ENCODE assay signal across 1 cellular context in the genomic region with DNA sequence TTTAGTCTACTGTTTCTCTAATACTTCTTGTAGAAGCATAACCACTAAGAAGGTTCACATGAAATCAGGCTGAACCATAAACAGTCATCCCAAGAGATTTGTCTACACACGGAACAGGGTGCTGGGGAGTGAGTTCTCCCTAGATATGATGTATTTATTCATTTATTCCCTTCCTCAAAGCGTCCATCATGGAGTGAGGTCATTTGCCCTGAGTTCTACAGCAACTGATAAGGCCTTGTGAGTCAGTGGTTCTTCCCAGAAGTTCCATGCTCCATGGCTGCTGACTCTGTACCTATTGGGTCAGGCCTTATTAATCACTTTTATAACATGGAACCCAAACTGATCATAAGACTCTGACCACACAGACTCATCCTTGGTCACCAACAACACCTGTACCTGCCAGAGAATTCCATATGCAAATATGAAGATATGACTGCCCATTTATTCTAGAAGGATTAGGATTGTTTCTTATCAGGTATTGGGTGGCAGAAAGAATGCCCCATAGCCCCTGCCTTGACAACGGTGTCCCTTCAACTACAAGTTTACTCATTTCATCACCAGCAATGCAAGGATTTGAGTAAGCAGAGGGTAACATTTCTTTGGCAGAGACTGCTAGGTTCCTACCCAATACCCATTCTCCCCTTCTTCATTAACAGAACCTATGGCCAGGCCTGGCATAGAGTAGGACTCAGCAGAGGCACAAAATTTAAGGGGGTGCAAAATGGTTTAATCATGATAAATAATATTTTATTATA.
TF ChIP-seq lines count a peak whose summit lies in the region.

No MANE protein-coding gene starts in this region.

TF ChIP-seq in GM12878, 131 proteins besides CTCF, POLR2A, EP300 and RAD21 (continued from another document):
- TF ChIP-seq KLF5 (IDR thresholded peaks at IDR 0.05; ENCODE audit: partially characterized antibody) (no peak), RUNX3 (IDR thresholded peaks at IDR 0.05; ENCODE audit: low read length) (peak; percentile 57; the same call in 1 of the 2 replicates), MEF2B (IDR thresholded peaks at IDR 0.05; ENCODE audit: partially characterized antibody, poor library complexity, severe bottlenecking) (peak; percentile 77), ZBTB11 (CRISPR knock-in tag; IDR thresholded peaks at IDR 0.05) (no peak), RB1 (IDR thresholded peaks at IDR 0.05; ENCODE audit: borderline replicate concordance) (no peak), ZNF384 (IDR thresholded peaks at IDR 0.05; ENCODE audit: borderline replicate concordance, low read depth, low read length) (no peak), IKZF2 (IDR thresholded peaks at IDR 0.05) (peak; percentile 39 to 47; a peak in 2 of 4 replicates), CUX1 (IDR thresholded peaks at IDR 0.05; ENCODE audit: insufficient replicate concordance, low read depth, low read length) (no peak), SMC3 (IDR thresholded peaks at IDR 0.05; ENCODE audit: borderline replicate concordance, low read length) (no peak), SMARCA5 (IDR thresholded peaks at IDR 0.05) (no peak), SMAD5 (IDR thresholded peaks at IDR 0.05; ENCODE audit: low read depth) (no peak), NFIC (IDR thresholded peaks at IDR 0.05; ENCODE audit: low read depth, low read length) (0 out of 2 replicates have a peak, but pooled peaks have one; percentile 48), SREBF1 (IDR thresholded peaks at IDR 0.05; ENCODE audit: low read length) (no peak)
- TF ChIP-seq, protein P1, sequence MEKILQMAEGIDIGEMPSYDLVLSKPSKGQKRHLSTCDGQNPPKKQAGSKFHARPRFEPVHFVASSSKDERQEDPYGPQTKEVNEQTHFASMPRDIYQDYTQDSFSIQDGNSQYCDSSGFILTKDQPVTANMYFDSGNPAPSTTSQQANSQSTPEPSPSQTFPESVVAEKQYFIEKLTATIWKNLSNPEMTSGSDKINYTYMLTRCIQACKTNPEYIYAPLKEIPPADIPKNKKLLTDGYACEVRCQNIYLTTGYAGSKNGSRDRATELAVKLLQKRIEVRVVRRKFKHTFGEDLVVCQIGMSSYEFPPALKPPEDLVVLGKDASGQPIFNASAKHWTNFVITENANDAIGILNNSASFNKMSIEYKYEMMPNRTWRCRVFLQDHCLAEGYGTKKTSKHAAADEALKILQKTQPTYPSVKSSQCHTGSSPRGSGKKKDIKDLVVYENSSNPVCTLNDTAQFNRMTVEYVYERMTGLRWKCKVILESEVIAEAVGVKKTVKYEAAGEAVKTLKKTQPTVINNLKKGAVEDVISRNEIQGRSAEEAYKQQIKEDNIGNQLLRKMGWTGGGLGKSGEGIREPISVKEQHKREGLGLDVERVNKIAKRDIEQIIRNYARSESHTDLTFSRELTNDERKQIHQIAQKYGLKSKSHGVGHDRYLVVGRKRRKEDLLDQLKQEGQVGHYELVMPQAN (conservative IDR thresholded peaks at IDR 0.05), result no peak
